ENCODE assay signal across 29 cellular contexts in the genomic region with DNA sequence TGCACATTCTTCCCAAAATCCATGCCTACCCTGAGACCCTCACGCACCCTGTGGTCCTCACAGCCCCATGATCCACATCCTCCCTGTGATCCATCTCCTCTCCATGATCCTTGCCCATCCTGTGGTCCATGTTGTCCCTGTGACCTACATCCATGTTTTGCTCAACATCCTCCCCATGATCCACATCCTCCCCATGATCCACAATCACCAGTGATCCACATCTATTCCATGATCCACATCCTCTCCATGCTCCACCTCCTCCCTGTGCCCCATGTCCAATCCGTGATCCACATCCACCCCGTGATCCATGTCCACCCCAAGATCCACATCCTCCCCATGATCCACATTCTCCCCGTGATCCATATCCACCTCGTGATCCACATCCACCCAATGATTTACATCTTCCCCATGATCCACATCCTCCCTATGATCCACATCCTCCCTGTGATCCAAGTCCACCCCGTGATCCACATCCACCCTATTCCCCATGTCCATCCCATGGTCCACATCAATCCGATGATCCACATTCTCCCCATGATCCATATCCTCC.
"Had no signal": no experiment of that assay in that cellular context is flagged by ENCODE, and none has a peak within 500 bp of the region (broad histone marks: within the 10 kb centered on the region; RNA-seq: fewer than 3 reads in every experiment).

No MANE protein-coding gene starts in this region.

- FAIRE-seq: colon, islet of Langerhans had no signal

- H3K4me1 ChIP-seq: gastrocnemius medialis, left lung, parathyroid adenoma, transverse colon had no signal

- H3K4me3 Mint-ChIP-seq: mesothelial cell of epicardium; naive thymus-derived CD4-positive, alpha-beta T cell; stimulated activated naive CD8-positive, alpha-beta T cell treated with anti-CD3 and anti-CD28 coated beads, Interleukin-15, amount 100 ng/mL, for 72 hours had no signal

- H3K27ac ChIP-seq: dorsolateral prefrontal cortex, epithelial cell of prostate, gastrocnemius medialis, heart right ventricle, left lung, parathyroid adenoma, suprapubic skin, transverse colon had no signal

- H2AFZ ChIP-seq: parathyroid adenoma had no signal

- H3K4me3 ChIP-seq: dorsolateral prefrontal cortex, gastrocnemius medialis, heart right ventricle, left lung, smooth muscle cell, suprapubic skin, transverse colon had no signal

- H3K36me3 ChIP-seq: gastrocnemius medialis, heart right ventricle, left lung, suprapubic skin, transverse colon had no signal

- H3K9me3 ChIP-seq: gastrocnemius medialis, heart right ventricle, left lung, suprapubic skin, transverse colon had no signal

- H3K36me3 Mint-ChIP-seq: mesothelial cell of epicardium; naive thymus-derived CD4-positive, alpha-beta T cell had no signal

- H3K27me3 ChIP-seq: gastrocnemius medialis, left lung, transverse colon had no signal

- ATAC-seq: esophagus mucosa; gastrocnemius medialis; heart right ventricle; left cardiac atrium; left lung; naive thymus-derived CD4-positive, alpha-beta T cell; sciatic nerve; stimulated activated naive CD8-positive, alpha-beta T cell treated with anti-CD3 and anti-CD28 coated beads, Interleukin-15, amount 100 ng/mL, for 72 hours had no signal

- H3K4me2 ChIP-seq: smooth muscle cell had no signal

- H3K9me3 Mint-ChIP-seq: mesothelial cell of epicardium; nephron; stimulated activated naive CD8-positive, alpha-beta T cell treated with anti-CD3 and anti-CD28 coated beads, Interleukin-15, amount 100 ng/mL, for 72 hours had no signal

- H3K4me1 Mint-ChIP-seq: naive thymus-derived CD4-positive, alpha-beta T cell; stimulated activated naive CD8-positive, alpha-beta T cell treated with anti-CD3 and anti-CD28 coated beads, Interleukin-15, amount 100 ng/mL, for 72 hours had no signal

- DNase-seq: cerebellar nuclear complex; dorsolateral prefrontal cortex; effector CD4-positive, alpha-beta T cell; foreskin fibroblast; gastrocnemius medialis; heart right ventricle; hippocampal formation; left cardiac atrium; left lung; mesenchymal stem cell; naive thymus-derived CD4-positive, alpha-beta T cell; stimulated activated CD4-positive, alpha-beta T cell treated with anti-CD3 and anti-CD28 coated beads, Interleukin-12 subunit alpha, Interleukin-12 subunit beta, amount 100 ng/mL, for 4 hours; stimulated activated CD4-positive, alpha-beta T cell treated with anti-CD3 and anti-CD28 coated beads, Interleukin-1b, Interleukin-23, amount 100 ng/mL, for 48 hours; stimulated activated CD4-positive, alpha-beta T cell treated with anti-CD3 and anti-CD28 coated beads, Interleukin-4, amount 100 ng/mL, for 1 hour; stimulated activated CD8-positive, alpha-beta memory T cell treated with anti-CD3 and anti-CD28 coated beads, Interleukin-4, amount 100 ng/mL, for 48 hours; stimulated activated naive CD4-positive, alpha-beta T cell; stimulated activated naive CD8-positive, alpha-beta T cell treated with anti-CD3 and anti-CD28 coated beads, Interleukin-15, amount 100 ng/mL, for 72 hours; transverse colon had no signal

- H3K9ac ChIP-seq: parathyroid adenoma had no signal

- H3K27ac Mint-ChIP-seq: mesothelial cell of epicardium; naive thymus-derived CD4-positive, alpha-beta T cell; progenitor cell of endocrine pancreas had no signal

- H3K79me2 ChIP-seq: parathyroid adenoma had no signal
